ENCODE assay signal across 18 cellular contexts in genomic region chr6:167437888-167438484, GRCh38.
DNase-seq lines count a peak whose midpoint lies in the region; ATAC-seq, FAIRE-seq and TF ChIP-seq lines count a peak whose summit lies in the region.
"Had no signal": no experiment of that assay in that cellular context is flagged by ENCODE, and none has a peak within 500 bp of the region (broad histone marks: within the 10 kb centered on the region; RNA-seq: fewer than 3 reads in every experiment).

No MANE protein-coding gene starts in this region.

- TF ChIP-seq CTCF in Panc1 (IDR thresholded peaks at IDR 0.05): no peak
- TF ChIP-seq CTCF in H1 (IDR thresholded peaks at IDR 0.05; ENCODE audit: control extremely low read depth in 1 of 3, insufficient read depth in 1 of 3, low read depth in 1 of 3, low read length in 3 of 3): no peak

- H3K27ac ChIP-seq in Panc1 (ENCODE audit: low read length): no peak overlapping the region
- no peak overlapping the region for H3K27ac ChIP-seq in H1 (ENCODE audit: low read depth, low read length)
- H3K27ac ChIP-seq in neuronal stem cell (replicated peaks; ENCODE audit: low read length): no peak overlapping the region
- H3K27ac ChIP-seq in aorta (ENCODE audit: low read depth in 1 of 2, low read length in 2 of 2): no peak overlapping the region
- H3K27ac ChIP-seq: 22Rv1, A549, C4-2B, HL-60 had no signal

- in situ Hi-C loops in Panc1 (cut with HindIII; ENCODE audit: low pct_unique_long_range_greater_than_20kb, low sequenced_read_pairs): no loop called here

- H3K14ac ChIP-seq in H1 (ENCODE audit: insufficient read length) (no peak overlapping the region), neuronal stem cell (ENCODE audit: low read length) (no peak overlapping the region)

- TF ChIP-seq POLR2A in H1 (IDR thresholded peaks at IDR 0.05; ENCODE audit: control extremely low read depth in 1 of 2, low read depth in 2 of 2, low read length in 2 of 2): no peak

- peak overlapping the region; percentile 20; the same call in 1 of the 2 replicates for H2BK15ac ChIP-seq in H1 (ENCODE audit: low read length)
- H2BK15ac ChIP-seq in neuronal stem cell (ENCODE audit: low read length): peak overlapping the region; percentile 60

- peaks cover 11% of the 10 kb centered on the region; the same call in 1 of the 2 replicates for H3K23me2 ChIP-seq in H1 (ENCODE audit: low read depth, low read length)

- POLR2A ChIA-PET in Panc1 (lab: Charles Lee) (no interaction called here), H1 (lab: Charles Lee; ENCODE audit: partially characterized antibody) (interaction anchor here (1.1 kb wide), 1 partner anchor 14 kb away, joined by 3 read pairs; no protein-coding TSS in a partner anchor)

- H3K4me1 ChIP-seq in Panc1 (ENCODE audit: control insufficient read depth, insufficient read depth, low read length) (no peaks in the 10 kb centered on the region), H1 (replicated peaks in 1 of 4; ENCODE audit: control insufficient read depth in 3 of 4, insufficient read depth in 4 of 4, low read length in 3 of 4) (peaks cover 4 to 18% (median 9%) of the 10 kb centered on the region in 4 experiments; a peak in 5 of 7 replicates), neuronal stem cell (ENCODE audit: control insufficient read depth in 2 of 2, insufficient read depth in 1 of 2, low read depth in 1 of 2, low read length in 2 of 2) (peaks cover 4 to 9% of the 10 kb centered on the region in 2 donors), aorta (ENCODE audit: control insufficient read depth in 1 of 2, insufficient read depth in 2 of 2, low read length in 2 of 2) (no peaks in the 10 kb centered on the region)
- H3K4me1 ChIP-seq: A549, Caco-2 had no signal

- no peak overlapping the region for H3K4me3 ChIP-seq in Panc1 (ENCODE audit: low read depth in 2 of 2, low read length in 2 of 2)
- H3K4me3 ChIP-seq in H1 (ENCODE audit: extremely low read depth in 1 of 4, insufficient read depth in 2 of 4, low read depth in 3 of 4, low read length in 4 of 4): no peak overlapping the region
- H3K4me3 ChIP-seq in neuronal stem cell (ENCODE audit: low read length in 2 of 2): peak overlapping the region in 1 of 2 donors; percentile 7
- H3K4me3 ChIP-seq in aorta (ENCODE audit: low read length in 2 of 2): no peak overlapping the region
- H3K4me3 ChIP-seq: A549 had no signal

- H3K79me2 ChIP-seq in H1 (ENCODE audit: control insufficient read depth in 1 of 2, insufficient read depth in 2 of 2, low read length in 2 of 2): peaks cover 0 to 16% of the 10 kb centered on the region in 2 experiments; a peak in 2 of 4 replicates

- H3K36me3 ChIP-seq in Panc1 (ENCODE audit: control insufficient read depth, insufficient read depth, low read length) (no peaks in the 10 kb centered on the region), H1 (ENCODE audit: control insufficient read depth in 2 of 4, insufficient read depth in 4 of 4, low read length in 3 of 4) (peaks cover 0 to 12% (median 0%) of the 10 kb centered on the region in 4 experiments; a peak in 1 of 8 replicates), neuronal stem cell (replicated peaks in 1 of 2; ENCODE audit: control insufficient read depth in 2 of 2, insufficient read depth in 2 of 2, low read length in 2 of 2) (peaks cover 0 to 12% of the 10 kb centered on the region in 2 donors), aorta (ENCODE audit: control insufficient read depth in 1 of 2, insufficient read depth in 2 of 2, low read length in 1 of 2) (no peaks in the 10 kb centered on the region)

- TF ChIP-seq EP300 in H1 (IDR thresholded peaks at IDR 0.05; ENCODE audit: borderline replicate concordance in 1 of 2, low read depth in 2 of 2, low read length in 2 of 2): no peak

- H2AFZ ChIP-seq in H1 (ENCODE audit: low read length): no peak overlapping the region
- no peak overlapping the region for H2AFZ ChIP-seq in neuronal stem cell (ENCODE audit: low read length)

- BruUV-seq in Panc1 (replicated peaks; lab: Mats Ljungman, UMichigan): no TSS peak

- H4K20me1 ChIP-seq in H1 (replicated peaks in 1 of 2; ENCODE audit: control insufficient read depth in 1 of 2, insufficient read depth in 2 of 2, low read length in 2 of 2): peaks cover 0 to 2% of the 10 kb centered on the region in 2 experiments

- ATAC-seq in Panc1 (0 out of 2 replicates have a peak, but pooled peaks have one; percentile 21), aorta (ENCODE audit: low FRiP score) (peak; percentile 44), GM18498 (IDR thresholded peaks at IDR 0.05; ENCODE audit: unreplicated experiment) (no peak)
- ATAC-seq: A549 had no signal

- H2BK5ac ChIP-seq in H1 (ENCODE audit: low read depth, low read length) (no peak overlapping the region; the same call in 1 of the 2 replicates), neuronal stem cell (ENCODE audit: low read length) (peak overlapping the region; percentile 26)

- CTCF ChIA-PET in Panc1 (lab: Charles Lee): no interaction called here
- CTCF ChIA-PET in H1 (lab: Charles Lee; ENCODE audit: partially characterized antibody): no interaction called here

- TF ChIP-seq RAD21 in H1 (IDR thresholded peaks at IDR 0.05 in 1 of 2, conservative IDR thresholded peaks at IDR 0.05 in 1 of 2; ENCODE audit: low read depth in 2 of 2, low read length in 2 of 2): no peak

- H3K79me1 ChIP-seq in H1 (ENCODE audit: low read depth, low read length) (peaks cover 7% of the 10 kb centered on the region; the same call in 1 of the 2 replicates), neuronal stem cell (ENCODE audit: low read depth, low read length) (peaks cover 10% of the 10 kb centered on the region)

- H4K5ac ChIP-seq in H1 (ENCODE audit: insufficient read length, low read depth, low read length): peak overlapping the region; percentile 42

- no peak overlapping the region for H3K56ac ChIP-seq in H1 (replicated peaks; ENCODE audit: insufficient read length, low read depth, low read length)

- no peak overlapping the region for H3K4me2 ChIP-seq in H1 (ENCODE audit: insufficient read depth in 1 of 2, low read depth in 2 of 2, low read length in 2 of 2)
- H3K4me2 ChIP-seq in neuronal stem cell (ENCODE audit: insufficient read depth, low read length, poor library complexity, severe bottlenecking): no peak overlapping the region
- H3K4me2 ChIP-seq: A549 had no signal

- H3K9me3 ChIP-seq in Panc1 (ENCODE audit: control insufficient read depth, insufficient read depth, low read depth, low read length): no peaks in the 10 kb centered on the region
- H3K9me3 ChIP-seq in H1 (ENCODE audit: insufficient read depth in 2 of 2, low read depth in 1 of 2, low read length in 1 of 2): no peaks in the 10 kb centered on the region; a peak in 1 of 4 replicates
- H3K9me3 ChIP-seq in neuronal stem cell (replicated peaks in 1 of 2; ENCODE audit: control insufficient read depth in 2 of 2, insufficient read depth in 1 of 2, low read depth in 1 of 2, low read length in 2 of 2): peaks cover 0 to 9% of the 10 kb centered on the region in 2 donors
- no peaks in the 10 kb centered on the region for H3K9me3 ChIP-seq in aorta (ENCODE audit: control insufficient read depth, low read length)
- H3K9me3 ChIP-seq: A549, Caco-2 had no signal

- no peak overlapping the region; the same call in 1 of the 2 replicates for H2BK20ac ChIP-seq in H1 (ENCODE audit: low read length)

- peak overlapping the region; percentile 73; the same call in 1 of the 2 replicates for H3K18ac ChIP-seq in H1 (ENCODE audit: extremely low read depth, low read length)
- H3K18ac ChIP-seq in neuronal stem cell (ENCODE audit: low read length): peak overlapping the region; percentile 92

- 94% methylated on average over 8 of the region's 9 CpGs; no CpG with 5 or more reads in 1 of the 2 experiments for WGBS in H1 (ENCODE audit: extremely low coverage in 1 of 2, insufficient coverage in 1 of 2, insufficient read length in 1 of 2, insufficient replicate concordance in 2 of 2, low coverage in 1 of 2, low lambda C conversion rate in 2 of 2, missing lambda C conversion rate in 1 of 2), 2 experiments
- WGBS in neuronal stem cell (ENCODE audit: extremely low coverage in 2 of 2, insufficient read length in 2 of 2, insufficient replicate concordance in 1 of 2), 2 donors: no CpG with 5 or more reads among the region's 9 CpGs
- 72 to 78% methylated on average over 9 of the region's 9 CpGs for WGBS in aorta, 2 donors

- H2AK5ac ChIP-seq in H1 (ENCODE audit: low read depth, low read length): no peak overlapping the region
- peak overlapping the region; percentile 79 for H2AK5ac ChIP-seq in neuronal stem cell (ENCODE audit: low read depth, low read length)

- H2BK12ac ChIP-seq in H1 (ENCODE audit: low read depth, low read length): no peak overlapping the region; the same call in 1 of the 2 replicates
- H2BK12ac ChIP-seq in neuronal stem cell (ENCODE audit: low read length): peak overlapping the region; percentile 86

- DNase-seq in Panc1 (ENCODE audit: low read depth, low spot score) (no peak), H1 (ENCODE audit: low read depth in 1 of 2, low spot score in 2 of 2) (no peak), neuronal stem cell (ENCODE audit: low spot score) (no peak), aorta (no peak), EL (no peak)
- DNase-seq in stimulated activated CD4-positive, alpha-beta T cell treated with anti-CD3 and anti-CD28 coated beads, Interleukin-4, amount 100 ng/mL, for 24 hours: no peak
- DNase-seq: AML-193; Caco-2; CD4-positive, alpha-beta T cell; GF-D8; GOT3; H9 had no signal

- FAIRE-seq in H1 (lab: Jason Lieb, UNC): no peak
- FAIRE-seq: A549, D721Med had no signal

- H4K91ac ChIP-seq in H1 (replicated peaks; ENCODE audit: insufficient read length, low read length) (peak overlapping the region; percentile 68), neuronal stem cell (ENCODE audit: low read depth, low read length, poor library complexity) (peak overlapping the region; percentile 81)

- H4K8ac ChIP-seq in H1 (ENCODE audit: extremely low read depth, insufficient read depth, low read length) (no peak overlapping the region), neuronal stem cell (ENCODE audit: low read depth, low read length) (peak overlapping the region; percentile 100)

- H3K9ac ChIP-seq in H1 (replicated peaks in 1 of 4; ENCODE audit: extremely low read depth in 1 of 4, low read depth in 3 of 4, low read length in 3 of 4) (no peak overlapping the region), neuronal stem cell (ENCODE audit: low read depth, low read length, poor library complexity) (no peak overlapping the region)

- H3K27me3 ChIP-seq in Panc1 (ENCODE audit: control insufficient read depth, insufficient read depth, low read length) (peaks cover 20% of the 10 kb centered on the region), H1 (replicated peaks in 1 of 4; ENCODE audit: control insufficient read depth in 3 of 4, extremely low read depth in 1 of 4, insufficient read depth in 3 of 4, low read length in 3 of 4) (no peaks in the 10 kb centered on the region), neuronal stem cell (ENCODE audit: control insufficient read depth in 3 of 3, insufficient read depth in 3 of 3, low read depth in 1 of 3, low read length in 3 of 3) (no peaks in the 10 kb centered on the region), aorta (ENCODE audit: control insufficient read depth in 1 of 2, insufficient read depth in 2 of 2, low read length in 1 of 2) (no peaks in the 10 kb centered on the region)

- H3K4ac ChIP-seq in H1 (replicated peaks; ENCODE audit: insufficient read length, low read depth, low read length): no peak overlapping the region
- H3K4ac ChIP-seq in neuronal stem cell (ENCODE audit: low read length): no peak overlapping the region

- H3K23ac ChIP-seq in H1 (ENCODE audit: insufficient read length) (no peak overlapping the region), neuronal stem cell (ENCODE audit: low read depth, low read length, poor library complexity) (no peak overlapping the region)

- H2BK120ac ChIP-seq in H1 (replicated peaks; ENCODE audit: low read depth, low read length): no peak overlapping the region
- H2BK120ac ChIP-seq in neuronal stem cell (ENCODE audit: low read depth, low read length): no peak overlapping the region

- intact Hi-C loops in Panc1 (cut with micrococcal nuclease; ENCODE audit: unreplicated experiment) (no loop called here), aorta (cut with DNase I) (no loop called here)
